29 cellular contexts compared by ENCODE assay signal in genomic region chr3:2096196-2096595, GRCh38. TPM values are rescaled to one million over a fixed set of nuclear protein-coding genes. Genes with fewer than 3 reads are reported as not detected.
DNase-seq lines count a peak whose midpoint lies in the region; FAIRE-seq and TF ChIP-seq lines count a peak whose summit lies in the region.
"Had no signal": no experiment of that assay in that cellular context is flagged by ENCODE, and none has a peak within 500 bp of the region (broad histone marks: within the 10 kb centered on the region; RNA-seq: fewer than 3 reads in every experiment).

No MANE protein-coding gene starts in this region.

- H3K4me2 ChIP-seq in hepatocyte (peak overlapping the region; percentile 62), parathyroid adenoma (ENCODE audit: low read length) (peak overlapping the region; percentile 27)
- H3K4me2 ChIP-seq: GM23338, KMS-11 had no signal

- H3K27me3 ChIP-seq in ascending aorta (no peaks in the 10 kb centered on the region), hepatocyte (peaks cover 32% of the 10 kb centered on the region), parathyroid adenoma (ENCODE audit: control insufficient read depth, insufficient read depth, low read length) (no peaks in the 10 kb centered on the region)
- H3K27me3 ChIP-seq: BE2C had no signal

- H3K27ac ChIP-seq in ascending aorta (peak overlapping the region in 1 of 2 donors; percentile 21), hepatocyte (no peak overlapping the region), parathyroid adenoma (no peak overlapping the region)
- H3K27ac ChIP-seq: adrenal gland, KMS-11, transverse colon had no signal

- H3K4me3 ChIP-seq in ascending aorta = peak overlapping the region; percentile 10 to 51
- H3K4me3 ChIP-seq in hepatocyte = no peak overlapping the region
- no peak overlapping the region for H3K4me3 ChIP-seq in parathyroid adenoma (ENCODE audit: low read depth, low read length)
- H3K4me3 ChIP-seq: adrenal gland, GM23338, transverse colon had no signal

- H3K4me1 ChIP-seq in ascending aorta (no peaks in the 10 kb centered on the region), hepatocyte (ENCODE audit: insufficient read depth) (peaks cover 6% of the 10 kb centered on the region), parathyroid adenoma (no peaks in the 10 kb centered on the region)
- H3K4me1 ChIP-seq: adrenal gland, BE2C had no signal

- H4K20me1 ChIP-seq in hepatocyte (ENCODE audit: insufficient read depth, poor library complexity, severe bottlenecking) = no peaks in the 10 kb centered on the region

- H3K9me3 ChIP-seq in ascending aorta = no peaks in the 10 kb centered on the region
- H3K9me3 ChIP-seq in hepatocyte (ENCODE audit: low read depth) = no peaks in the 10 kb centered on the region
- no peaks in the 10 kb centered on the region for H3K9me3 ChIP-seq in parathyroid adenoma (ENCODE audit: control insufficient read depth, low read length)
- H3K9me3 ChIP-seq: adrenal gland, BE2C, transverse colon had no signal

- H3K9me2 ChIP-seq in hepatocyte (replicated peaks; ENCODE audit: insufficient read depth) = no peaks in the 10 kb centered on the region

- H3K79me2 ChIP-seq in hepatocyte (peaks cover 6% of the 10 kb centered on the region), parathyroid adenoma (no peaks in the 10 kb centered on the region)

- DNase-seq in D341Med (ENCODE audit: low spot score) (peak; percentile 30), ascending aorta (ENCODE audit: low spot score in 2 of 2) (peak in 1 of 2 donors; percentile 63), hepatocyte (ENCODE audit: low spot score) (no peak), SHP77 (lab: John Stamatoyannopoulos, UW) (no peak), SIG-M5 treated with dmso at 0.1 percent for 504 hours (lab: John Stamatoyannopoulos, UW; ENCODE audit: unreplicated experiment) (no peak), GM12891 (ENCODE audit: insufficient read length, low spot score) (no peak), amniotic stem cell (lab: John Stamatoyannopoulos, UW) (no peak)
- DNase-seq: activated CD4-positive, alpha-beta T cell treated with anti-CD3 and anti-CD28 coated beads, Interleukin-2, amount 10 ng/mL, durations not matched to agents 7 days and 5 days; activated naive CD4-positive, alpha-beta T cell treated with Interleukin-2 at 50 U/mL for 16 hours; activated T-cell treated with anti-CD3 and anti-CD28 coated beads, Interleukin-2, amount 50 U/mL, for 72 hours; adrenal gland; BE2C; DMS53; GF-D8; NCI-H1694; NCI-H2227 treated with DMSO at 0.1 percent for 48 hours; NCI-H774; OCI-M1; stimulated activated naive CD8-positive, alpha-beta T cell treated with anti-CD3 and anti-CD28 coated beads, Interleukin-15, amount 100 ng/mL, for 72 hours; T1000; transverse colon had no signal

- 14% methylated on average over 8 of the region's 8 CpGs for whole genome bisulfite sequencing in hepatocyte (ENCODE audit: low lambda C conversion rate, missing lambda C conversion rate)

- TF ChIP-seq POLR2A in GM12891 (IDR thresholded peaks at IDR 0.05; ENCODE audit: low read depth, low read length) = no peak

- H3K9ac ChIP-seq in parathyroid adenoma = no peak overlapping the region
- H3K9ac ChIP-seq: KMS-11 had no signal

- no peak for FAIRE-seq in GM12891 (lab: Jason Lieb, UNC)
- FAIRE-seq: bronchial epithelial cell, GM18507 had no signal

- H3K36me3 ChIP-seq in ascending aorta (no peaks in the 10 kb centered on the region), hepatocyte (replicated peaks; ENCODE audit: insufficient read depth, low read depth) (no peaks in the 10 kb centered on the region), parathyroid adenoma (ENCODE audit: control insufficient read depth, insufficient read depth, low read length) (no peaks in the 10 kb centered on the region)
- H3K36me3 ChIP-seq: adrenal gland, BE2C, transverse colon had no signal

- no peak for TF ChIP-seq CTCF in ascending aorta (IDR thresholded peaks at IDR 0.05)
- no peak for TF ChIP-seq CTCF in hepatocyte (IDR thresholded peaks at IDR 0.05; ENCODE audit: poor library complexity)
- no peak for TF ChIP-seq CTCF in parathyroid adenoma (IDR thresholded peaks at IDR 0.05)

- intact Hi-C loops in ascending aorta (cut with DNase I) = loop anchor here (10.0 kb wide), 1 partner anchor 1029 kb away; the partner anchor contains the start of gene TRNT1

- H2AFZ ChIP-seq in hepatocyte = no peak overlapping the region
- peak overlapping the region; percentile 4 for H2AFZ ChIP-seq in parathyroid adenoma
- H2AFZ ChIP-seq: GM23338 had no signal

TF ChIP-seq in GM12891, 5 proteins besides CTCF, POLR2A, EP300 and RAD21:
- TF ChIP-seq SPI1 (IDR thresholded peaks at IDR 0.05; ENCODE audit: low read depth, low read length) = no peak
- no peak for TF ChIP-seq TAF1 (IDR thresholded peaks at IDR 0.05; ENCODE audit: low read depth, low read length)
- TF ChIP-seq POLR2AphosphoS5 (IDR thresholded peaks at IDR 0.05; ENCODE audit: low read depth, low read length) = no peak
- no peak for TF ChIP-seq POU2F2 (IDR thresholded peaks at IDR 0.05; ENCODE audit: low read depth, low read length)
- no peak for TF ChIP-seq PAX5 (IDR thresholded peaks at IDR 0.05; ENCODE audit: insufficient read depth, low read length, severe bottlenecking)

RNA-seq across cellular contexts. Expression of gene CNTN4, which starts 2.5 kb away (rescaled TPM):
- total RNA-seq in ascending aorta (37.5 TPM), hepatocyte (30.3 and 35.2 TPM in 2 replicates)
- 17.4 and 17.6 TPM in 2 replicates for polyA plus RNA-seq in hepatocyte
- polyA plus RNA-seq in GM12891 (2012; ENCODE audit: low read depth, missing spikeins) = not detected
- total RNA-seq: activated CD4-positive, alpha-beta T cell treated with anti-CD3 and anti-CD28 coated beads, Interleukin-2, amount 10 ng/mL, durations not matched to agents 7 days and 5 days; HT1080; lung microvascular endothelial cell; myocyte had no signal

Comparison
In these comparisons a context has a peak if more than half of its experiments do, and no peak if none do; other contexts are left out.
1. H3K4me3 ChIP-seq: peak in ascending aorta (2 of 2); none in hepatocyte (single experiment) and parathyroid adenoma (single experiment).